Comparison of ENCODE assay signal across 22 cellular contexts in genomic region chr4:71616168-71616811, GRCh38.
DNase-seq lines count a peak whose midpoint lies in the region; ATAC-seq and TF ChIP-seq lines count a peak whose summit lies in the region.
"Had no signal": no experiment of that assay in that cellular context is flagged by ENCODE, and none has a peak within 500 bp of the region (broad histone marks: within the 10 kb centered on the region; RNA-seq: fewer than 3 reads in every experiment).

No MANE protein-coding gene starts in this region.

- no peaks in the 10 kb centered on the region for H4K20me1 ChIP-seq in DND-41 (ENCODE audit: insufficient read depth, low read length)
- H4K20me1 ChIP-seq: BLaER1 treated with 17β-estradiol and CSF1 and Interleukin-3, amounts not matched to agents 10 nM and 100 nM had no signal

- H3K27me3 ChIP-seq in DND-41 (ENCODE audit: insufficient read depth, low read length, poor library complexity) (no peaks in the 10 kb centered on the region), endodermal cell (ENCODE audit: control insufficient read depth, insufficient read depth, low read length, poor library complexity, severe bottlenecking) (no peaks in the 10 kb centered on the region), liver (ENCODE audit: control insufficient read depth in 4 of 4, insufficient read depth in 4 of 4, low read length in 3 of 4) (no peaks in the 10 kb centered on the region)
- H3K27me3 ChIP-seq: BE2C; BLaER1 treated with 17β-estradiol and CSF1 and Interleukin-3, amounts not matched to agents 10 nM and 100 nM had no signal

- H3K9me3 Mint-ChIP-seq in endodermal cell (peaks cover 41% of the 10 kb centered on the region), HFFc6 (no peaks in the 10 kb centered on the region; the same call in 1 of the 2 replicates)

- H2AFZ ChIP-seq in DND-41 (ENCODE audit: low read depth, low read length) = no peak overlapping the region
- H2AFZ ChIP-seq: GM23248 had no signal

- H3K4me1 ChIP-seq in DND-41 (ENCODE audit: insufficient read depth, low read length) (no peaks in the 10 kb centered on the region), endodermal cell (ENCODE audit: control insufficient read depth, insufficient read depth, low read length) (no peaks in the 10 kb centered on the region), liver (ENCODE audit: control insufficient read depth in 4 of 4, insufficient read depth in 4 of 4, low read length in 3 of 4) (peaks cover 0 to 3% (median 0%) of the 10 kb centered on the region in 4 donors)
- H3K4me1 ChIP-seq: A549; BE2C; BLaER1 treated with 17β-estradiol and CSF1 and Interleukin-3, amounts not matched to agents 10 nM and 100 nM had no signal

- H3K4me2 ChIP-seq in DND-41 (ENCODE audit: insufficient read depth, low read length) = no peak overlapping the region
- H3K4me2 ChIP-seq: A549; BLaER1 treated with 17β-estradiol and CSF1 and Interleukin-3, amounts not matched to agents 10 nM and 100 nM had no signal

- no peaks in the 10 kb centered on the region for H3K79me2 ChIP-seq in DND-41 (ENCODE audit: insufficient read depth, low read length)

- DNase-seq in DND-41 (no peak), endodermal cell (no peak), HFFc6 (no peak), NCI-H526 (lab: John Stamatoyannopoulos, UW) (no peak), NCI-H345 treated with DMSO at 0.1 percent for 48 hours (lab: John Stamatoyannopoulos, UW; ENCODE audit: unreplicated experiment) (no peak)
- DNase-seq in stimulated activated CD8-positive, alpha-beta memory T cell treated with anti-CD3 and anti-CD28 coated beads, Interleukin-4, amount 100 ng/mL, for 48 hours = no peak
- DNase-seq: 8988T; ACHN; AML-193; BE2C; CD4-positive, alpha-beta memory T cell; COR-L47; DMS153; EL; GDM1; GM23248; H7; HCEC 1CT had no signal

- H3K27me3 Mint-ChIP-seq in endodermal cell (ENCODE audit: insufficient read depth) (peaks cover 3% of the 10 kb centered on the region), HFFc6 (ENCODE audit: insufficient read depth) (peaks cover under 1% of the 10 kb centered on the region; the same call in 1 of the 2 replicates)

- no peaks in the 10 kb centered on the region for H3K9me3 ChIP-seq in DND-41 (ENCODE audit: insufficient read depth, low read length, severe bottlenecking)
- peaks cover 9% of the 10 kb centered on the region for H3K9me3 ChIP-seq in endodermal cell (ENCODE audit: control insufficient read depth, low read length)
- H3K9me3 ChIP-seq in liver (ENCODE audit: control insufficient read depth in 4 of 4, low read length in 3 of 4) = no peaks in the 10 kb centered on the region
- H3K9me3 ChIP-seq: BE2C had no signal

- H3K4me3 ChIP-seq in DND-41 (ENCODE audit: low read depth in 1 of 2, low read length in 2 of 2) = no peak overlapping the region
- H3K4me3 ChIP-seq in endodermal cell (ENCODE audit: low read length) = peak overlapping the region; percentile 4
- H3K4me3 ChIP-seq in liver (ENCODE audit: low read depth in 1 of 3, low read length in 3 of 3) = no peak overlapping the region
- H3K4me3 ChIP-seq: A549; BLaER1 treated with 17β-estradiol and CSF1 and Interleukin-3, amounts not matched to agents 10 nM and 100 nM; GM12878; GM23248 had no signal

- H3K36me3 ChIP-seq in DND-41 (ENCODE audit: insufficient read depth, low read length) (no peaks in the 10 kb centered on the region), endodermal cell (ENCODE audit: control insufficient read depth, insufficient read depth, low read length) (no peaks in the 10 kb centered on the region), liver (ENCODE audit: control insufficient read depth in 4 of 4, insufficient read depth in 3 of 4, low read depth in 1 of 4, low read length in 3 of 4) (no peaks in the 10 kb centered on the region)
- H3K36me3 ChIP-seq: BE2C; BLaER1 treated with 17β-estradiol and CSF1 and Interleukin-3, amounts not matched to agents 10 nM and 100 nM had no signal

- peaks cover 22% of the 10 kb centered on the region for H3K36me3 Mint-ChIP-seq in endodermal cell (ENCODE audit: low read depth)
- no peaks in the 10 kb centered on the region for H3K36me3 Mint-ChIP-seq in HFFc6 (ENCODE audit: low read depth)
- H3K36me3 Mint-ChIP-seq: CD4-positive, alpha-beta memory T cell had no signal

- TF ChIP-seq CTCF in DND-41 (IDR thresholded peaks at IDR 0.05; ENCODE audit: borderline replicate concordance, extremely low read depth, low read length, poor library complexity, severe bottlenecking) = no peak
- no peak for TF ChIP-seq CTCF in endodermal cell (conservative IDR thresholded peaks at IDR 0.05)
- no peak for TF ChIP-seq CTCF in liver (IDR thresholded peaks at IDR 0.05; ENCODE audit: low read depth, low read length, missing input control)
- no peak for TF ChIP-seq CTCF in HFFc6 (IDR thresholded peaks at IDR 0.05)

- no peak overlapping the region for H3K9ac ChIP-seq in DND-41 (ENCODE audit: low read depth, low read length)
- no peak overlapping the region for H3K9ac ChIP-seq in endodermal cell (ENCODE audit: extremely low read depth, low read length, poor library complexity, severe bottlenecking)
- no peak overlapping the region for H3K9ac ChIP-seq in liver (ENCODE audit: low read depth in 1 of 2, low read length in 2 of 2)
- H3K9ac ChIP-seq: BLaER1 treated with 17β-estradiol and CSF1 and Interleukin-3, amounts not matched to agents 10 nM and 100 nM; GM23248 had no signal

- H3K27ac Mint-ChIP-seq in endodermal cell = no peak overlapping the region
- no peak overlapping the region for H3K27ac Mint-ChIP-seq in HFFc6
- H3K27ac Mint-ChIP-seq: CD4-positive, alpha-beta memory T cell had no signal

- 92 to 94% methylated on average over 2 to 3 of the region's 3 CpGs for WGBS in endodermal cell (ENCODE audit: insufficient coverage in 1 of 2, insufficient read length in 1 of 2), 2 experiments
- 49% methylated on average over 3 of the region's 3 CpGs for WGBS in liver

- H3K4me3 Mint-ChIP-seq in endodermal cell (no peak overlapping the region), HFFc6 (no peak overlapping the region)
- H3K4me3 Mint-ChIP-seq: CD4-positive, alpha-beta memory T cell had no signal

- peak in 1 of 2 donors; percentile 27 for TF ChIP-seq RAD21 in liver (IDR thresholded peaks at IDR 0.05)

- H3K27ac ChIP-seq in DND-41 (ENCODE audit: low read length) (no peak overlapping the region), endodermal cell (ENCODE audit: low read depth, low read length) (no peak overlapping the region), liver (ENCODE audit: low read depth in 1 of 2, low read length in 2 of 2) (no peak overlapping the region)
- H3K27ac ChIP-seq: A549; BLaER1 treated with 17β-estradiol and CSF1 and Interleukin-3, amounts not matched to agents 10 nM and 100 nM; GM23248 had no signal

- 0 out of 3 replicates have a peak, but pooled peaks have one; percentile 29 for ATAC-seq in DND-41 (ENCODE audit: insufficient read depth, low read depth)
- ATAC-seq: A549, GM12878 had no signal

- H3K4me1 Mint-ChIP-seq in endodermal cell (peaks cover 9% of the 10 kb centered on the region), HFFc6 (ENCODE audit: low read depth) (no peaks in the 10 kb centered on the region)
- H3K4me1 Mint-ChIP-seq: CD4-positive, alpha-beta memory T cell had no signal

TF ChIP-seq in liver, 16 proteins besides CTCF, POLR2A, EP300 and RAD21:
- TF ChIP-seq FOXA1 (IDR thresholded peaks at IDR 0.05) (no peak), RXRA (IDR thresholded peaks at IDR 0.05) (peak; percentile 18 to 27)
TF ChIP-seq in liver: peak in this region for 1.
